ENCODE assay signal across 10 cellular contexts in genomic region chr7:39415091-39415820, GRCh38.
DNase-seq lines count a peak whose midpoint lies in the region; ATAC-seq, FAIRE-seq and TF ChIP-seq lines count a peak whose summit lies in the region.
"Had no signal": no experiment of that assay in that cellular context is flagged by ENCODE, and none has a peak within 500 bp of the region (broad histone marks: within the 10 kb centered on the region; RNA-seq: fewer than 3 reads in every experiment).

No MANE protein-coding gene starts in this region.

- H3K36me3 Mint-ChIP-seq in activated T-helper 1 cell treated with anti-CD3 and anti-CD28 coated beads, Interleukin-12 subunit alpha, Interleukin-12 subunit beta, Interleukin-2, Interleukin-4 antibody, amounts not matched to agents 30 ng/mL and 10 ng/mL and 1 ng/mL, durations not matched to agents 14 hours and 24 hours and 36 hours (ENCODE audit: low read depth): no peaks in the 10 kb centered on the region
- no peaks in the 10 kb centered on the region for H3K36me3 Mint-ChIP-seq in naive thymus-derived CD4-positive, alpha-beta T cell

- H3K9me3 ChIP-seq in BLaER1: no peaks in the 10 kb centered on the region
- H3K9me3 ChIP-seq in naive thymus-derived CD4-positive, alpha-beta T cell (ENCODE audit: control insufficient read depth in 2 of 3, low read length in 3 of 3): no peaks in the 10 kb centered on the region
- H3K9me3 ChIP-seq in upper lobe of right lung: no peaks in the 10 kb centered on the region

- no peaks in the 10 kb centered on the region for H3K27me3 ChIP-seq in BLaER1
- no peaks in the 10 kb centered on the region for H3K27me3 ChIP-seq in naive thymus-derived CD4-positive, alpha-beta T cell (ENCODE audit: control insufficient read depth in 2 of 2, insufficient read depth in 2 of 2, low read length in 2 of 2)
- peaks cover 10% of the 10 kb centered on the region for H3K27me3 ChIP-seq in upper lobe of right lung
- H3K27me3 ChIP-seq: cardiac muscle cell had no signal

- H3K4me3 ChIP-seq in BLaER1 (peak overlapping the region; percentile 72), upper lobe of right lung (no peak overlapping the region)
- no peak overlapping the region for H3K4me3 ChIP-seq in naive thymus-derived CD4-positive, alpha-beta T cell (ENCODE audit: low read length)

- peak overlapping the region; percentile 97 for H3K4me2 ChIP-seq in BLaER1

- H4K20me1 ChIP-seq in BLaER1: no peaks in the 10 kb centered on the region

- FAIRE-seq in GM12892 (lab: Jason Lieb, UNC): peak; percentile 27

- intact Hi-C loops in activated T-helper 1 cell treated with anti-CD3 and anti-CD28 coated beads, Interleukin-12 subunit alpha, Interleukin-12 subunit beta, Interleukin-2, Interleukin-4 antibody, amounts not matched to agents 30 ng/mL and 10 ng/mL and 1 ng/mL, durations not matched to agents 14 hours and 24 hours and 36 hours (cut with micrococcal nuclease): no loop called here
- intact Hi-C loops in naive thymus-derived CD4-positive, alpha-beta T cell (cut with micrococcal nuclease): no loop called here
- intact Hi-C loops in upper lobe of right lung (cut with DNase I): no loop called here

- no peak for ATAC-seq in naive thymus-derived CD4-positive, alpha-beta T cell
- no peak for ATAC-seq in HG03442 (IDR thresholded peaks at IDR 0.05; ENCODE audit: unreplicated experiment)
- ATAC-seq in upper lobe of right lung: no peak
- ATAC-seq in HG03439 (IDR thresholded peaks at IDR 0.05; ENCODE audit: unreplicated experiment): no peak

- CTCF ChIA-PET in naive thymus-derived CD4-positive, alpha-beta T cell (lab: Charles Lee): no interaction called here

- TF ChIP-seq CTCF in upper lobe of right lung (IDR thresholded peaks at IDR 0.05): no peak

- H3K4me1 ChIP-seq in BLaER1 (peaks cover 7% of the 10 kb centered on the region), upper lobe of right lung (peaks cover 4% of the 10 kb centered on the region)
- H3K4me1 ChIP-seq in naive thymus-derived CD4-positive, alpha-beta T cell (ENCODE audit: control insufficient read depth in 2 of 2, insufficient read depth in 2 of 2, low read length in 2 of 2): peaks cover 0 to 2% of the 10 kb centered on the region in 2 donors

- peaks cover 37% of the 10 kb centered on the region for H3K27me3 Mint-ChIP-seq in activated T-helper 1 cell treated with anti-CD3 and anti-CD28 coated beads, Interleukin-12 subunit alpha, Interleukin-12 subunit beta, Interleukin-2, Interleukin-4 antibody, amounts not matched to agents 30 ng/mL and 10 ng/mL and 1 ng/mL, durations not matched to agents 14 hours and 24 hours and 36 hours (ENCODE audit: insufficient read depth)
- peaks cover 25 to 63% (median 40%) of the 10 kb centered on the region in 5 donors for H3K27me3 Mint-ChIP-seq in naive thymus-derived CD4-positive, alpha-beta T cell

- no peaks in the 10 kb centered on the region for H3K36me3 ChIP-seq in BLaER1
- H3K36me3 ChIP-seq in naive thymus-derived CD4-positive, alpha-beta T cell (ENCODE audit: control insufficient read depth in 2 of 3, insufficient read depth in 3 of 3, low read length in 3 of 3): no peaks in the 10 kb centered on the region
- H3K36me3 ChIP-seq in upper lobe of right lung: no peaks in the 10 kb centered on the region
- H3K36me3 ChIP-seq: cardiac muscle cell had no signal

- H3K4me1 Mint-ChIP-seq in activated T-helper 1 cell treated with anti-CD3 and anti-CD28 coated beads, Interleukin-12 subunit alpha, Interleukin-12 subunit beta, Interleukin-2, Interleukin-4 antibody, amounts not matched to agents 30 ng/mL and 10 ng/mL and 1 ng/mL, durations not matched to agents 14 hours and 24 hours and 36 hours (ENCODE audit: low read depth): peaks cover 10% of the 10 kb centered on the region
- H3K4me1 Mint-ChIP-seq in naive thymus-derived CD4-positive, alpha-beta T cell: peaks cover 4 to 19% (median 9%) of the 10 kb centered on the region in 7 donors

- no peak overlapping the region for H3K9ac ChIP-seq in BLaER1

- no peak for TF ChIP-seq POLR2A in GM12892 (IDR thresholded peaks at IDR 0.05; ENCODE audit: low read depth, low read length)

- H3K27ac ChIP-seq in BLaER1 (no peak overlapping the region), upper lobe of right lung (no peak overlapping the region)
- no peak overlapping the region for H3K27ac ChIP-seq in naive thymus-derived CD4-positive, alpha-beta T cell (ENCODE audit: low read depth, low read length)
- H3K27ac ChIP-seq: cardiac muscle cell had no signal

- POLR2A ChIA-PET in naive thymus-derived CD4-positive, alpha-beta T cell (lab: Charles Lee): no interaction called here

- no peaks in the 10 kb centered on the region for H3K9me3 Mint-ChIP-seq in activated T-helper 1 cell treated with anti-CD3 and anti-CD28 coated beads, Interleukin-12 subunit alpha, Interleukin-12 subunit beta, Interleukin-2, Interleukin-4 antibody, amounts not matched to agents 30 ng/mL and 10 ng/mL and 1 ng/mL, durations not matched to agents 14 hours and 24 hours and 36 hours
- peaks cover 0 to 5% (median 0%) of the 10 kb centered on the region in 11 donors for H3K9me3 Mint-ChIP-seq in naive thymus-derived CD4-positive, alpha-beta T cell
- H3K9me3 Mint-ChIP-seq: activated T-cell treated with anti-CD3 and anti-CD28 coated beads, Interleukin-2, amount 50 U/mL, for 4 hours had no signal

- peak overlapping the region; percentile 47 for H3K4me3 Mint-ChIP-seq in activated T-helper 1 cell treated with anti-CD3 and anti-CD28 coated beads, Interleukin-12 subunit alpha, Interleukin-12 subunit beta, Interleukin-2, Interleukin-4 antibody, amounts not matched to agents 30 ng/mL and 10 ng/mL and 1 ng/mL, durations not matched to agents 14 hours and 24 hours and 36 hours
- H3K4me3 Mint-ChIP-seq in naive thymus-derived CD4-positive, alpha-beta T cell: peak overlapping the region; percentile 52 to 89 (median 84)

- DNase-seq in GM12892 (ENCODE audit: insufficient read length): no peak
- DNase-seq in activated T-helper 1 cell treated with anti-CD3 and anti-CD28 coated beads, Interleukin-12 subunit alpha, Interleukin-12 subunit beta, Interleukin-2, Interleukin-4 antibody, amounts not matched to agents 30 ng/mL and 10 ng/mL and 1 ng/mL, durations not matched to agents 14 hours and 24 hours and 36 hours (ENCODE audit: low spot score): no peak
- DNase-seq in naive thymus-derived CD4-positive, alpha-beta T cell: no peak
- no peak for DNase-seq in upper lobe of right lung
- no peak for DNase-seq in hypothalamus (lab: John Stamatoyannopoulos, UW)
- DNase-seq: activated T-cell treated with anti-CD3 and anti-CD28 coated beads, Interleukin-2, amount 50 U/mL, for 4 hours had no signal

- no peak overlapping the region for H3K27ac Mint-ChIP-seq in activated T-helper 1 cell treated with anti-CD3 and anti-CD28 coated beads, Interleukin-12 subunit alpha, Interleukin-12 subunit beta, Interleukin-2, Interleukin-4 antibody, amounts not matched to agents 30 ng/mL and 10 ng/mL and 1 ng/mL, durations not matched to agents 14 hours and 24 hours and 36 hours
- H3K27ac Mint-ChIP-seq in naive thymus-derived CD4-positive, alpha-beta T cell: no peak overlapping the region
